In the genomic region with DNA sequence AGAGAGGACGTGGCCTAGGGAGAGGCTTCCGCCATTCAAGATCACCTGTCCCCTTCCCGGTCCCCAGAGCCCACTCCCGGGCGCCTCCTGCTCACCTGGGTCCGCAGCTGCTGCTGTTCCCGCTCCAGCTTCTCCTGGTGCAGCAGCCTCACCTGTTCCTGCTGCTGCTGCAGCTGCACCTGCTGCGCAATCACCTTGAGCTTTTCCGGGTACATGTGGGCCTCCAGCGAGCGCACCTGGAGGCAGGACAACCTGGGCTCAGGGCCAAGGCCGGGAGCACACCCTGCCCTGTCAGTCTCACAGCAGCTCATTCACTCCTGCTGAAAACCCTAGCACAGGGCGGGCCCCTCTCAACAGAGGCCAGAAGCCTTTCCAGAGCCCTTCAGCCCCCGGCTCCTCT, we compare ENCODE assay signal across 16 cellular contexts. TPM values are rescaled to one million over a fixed set of nuclear protein-coding genes. Genes with fewer than 3 reads are reported as not detected.
DNase-seq lines count a peak whose midpoint lies in the region; ATAC-seq and TF ChIP-seq lines count a peak whose summit lies in the region.
"Had no signal": no experiment of that assay in that cellular context is flagged by ENCODE, and none has a peak within 500 bp of the region (broad histone marks: within the 10 kb centered on the region; RNA-seq: fewer than 3 reads in every experiment).

No MANE protein-coding gene starts in this region.

- H3K27ac Mint-ChIP-seq in Calu3 (ENCODE audit: unreplicated experiment): no peak overlapping the region
- no peak overlapping the region for H3K27ac Mint-ChIP-seq in T-helper 2 cell treated with Interferon-gamma antibody and Interleukin-4, amounts not matched to agents 5 μg/mL and 100 μg/mL, for 36 hours
- no peak overlapping the region for H3K27ac Mint-ChIP-seq in activated CD4-positive, alpha-beta T cell treated with anti-CD3 and anti-CD28 coated beads, Interleukin-2, amount 10 ng/mL, durations not matched to agents 24 days and 14 days
- H3K27ac Mint-ChIP-seq: HFFc6 had no signal

- H3K27ac ChIP-seq in lower lobe of right lung (no peak overlapping the region), SK-N-SH (ENCODE audit: low read depth in 2 of 2, low read length in 1 of 2) (no peak overlapping the region)
- H3K27ac ChIP-seq: breast epithelium, spleen, VCaP had no signal

- H3K9me3 ChIP-seq in lower lobe of right lung: no peaks in the 10 kb centered on the region
- no peaks in the 10 kb centered on the region for H3K9me3 ChIP-seq in SK-N-SH
- H3K9me3 ChIP-seq: breast epithelium, spleen had no signal

- H3K36me3 ChIP-seq in lower lobe of right lung (peaks cover 32% of the 10 kb centered on the region), SK-N-SH (replicated peaks in 1 of 2; ENCODE audit: control insufficient read depth in 1 of 2, insufficient read depth in 2 of 2, low read length in 1 of 2) (peaks cover 5 to 9% of the 10 kb centered on the region in 2 experiments)
- H3K36me3 ChIP-seq: breast epithelium had no signal

- no peaks in the 10 kb centered on the region for H4K20me1 ChIP-seq in SK-N-SH (ENCODE audit: insufficient read depth)

- H3K4me3 ChIP-seq in lower lobe of right lung (peak overlapping the region; percentile 1), SK-N-SH (ENCODE audit: low read depth in 2 of 2, low read length in 1 of 2) (no peak overlapping the region)
- H3K4me3 ChIP-seq: breast epithelium, spleen had no signal

- peak; percentile 32 for DNase-seq in Calu3
- DNase-seq in NCI-H146 treated with DMSO at 0.1 percent for 48 hours (lab: John Stamatoyannopoulos, UW; ENCODE audit: unreplicated experiment): peak; percentile 95
- DNase-seq in NCI-H774 (lab: John Stamatoyannopoulos, UW): peak; percentile 94
- DNase-seq in lower lobe of right lung: peak; percentile 88
- DNase-seq in T-helper 2 cell treated with Interferon-gamma antibody and Interleukin-4, amounts not matched to agents 5 μg/mL and 100 μg/mL, for 36 hours (ENCODE audit: low spot score): no peak
- DNase-seq in activated CD4-positive, alpha-beta T cell treated with anti-CD3 and anti-CD28 coated beads, Interleukin-2, amount 10 ng/mL, durations not matched to agents 24 days and 14 days: no peak
- DNase-seq in SK-N-SH: no peak
- DNase-seq: ACHN; activated naive CD4-positive, alpha-beta T cell; effector CD8-positive, alpha-beta T cell; HFFc6; spleen had no signal

- peaks cover 56% of the 10 kb centered on the region for H3K36me3 Mint-ChIP-seq in Calu3 (ENCODE audit: insufficient read depth, unreplicated experiment)
- H3K36me3 Mint-ChIP-seq in T-helper 2 cell treated with Interferon-gamma antibody and Interleukin-4, amounts not matched to agents 5 μg/mL and 100 μg/mL, for 36 hours (ENCODE audit: low read depth): peaks cover 12% of the 10 kb centered on the region
- peaks cover 35% of the 10 kb centered on the region for H3K36me3 Mint-ChIP-seq in activated CD4-positive, alpha-beta T cell treated with anti-CD3 and anti-CD28 coated beads, Interleukin-2, amount 10 ng/mL, durations not matched to agents 24 days and 14 days (ENCODE audit: low read depth)

- no peak overlapping the region for H3K4me3 Mint-ChIP-seq in Calu3 (ENCODE audit: low read depth, unreplicated experiment)
- no peak overlapping the region for H3K4me3 Mint-ChIP-seq in T-helper 2 cell treated with Interferon-gamma antibody and Interleukin-4, amounts not matched to agents 5 μg/mL and 100 μg/mL, for 36 hours
- no peak overlapping the region for H3K4me3 Mint-ChIP-seq in activated CD4-positive, alpha-beta T cell treated with anti-CD3 and anti-CD28 coated beads, Interleukin-2, amount 10 ng/mL, durations not matched to agents 24 days and 14 days
- H3K4me3 Mint-ChIP-seq: HFFc6 had no signal

- H3K4me1 ChIP-seq in lower lobe of right lung: peaks cover 10% of the 10 kb centered on the region
- peaks cover 6 to 20% of the 10 kb centered on the region in 2 experiments; a peak in 1 of 4 replicates for H3K4me1 ChIP-seq in SK-N-SH (ENCODE audit: control insufficient read depth in 1 of 2, insufficient read depth in 2 of 2, low read depth in 1 of 2, low read length in 1 of 2)
- H3K4me1 ChIP-seq: breast epithelium had no signal

- TF ChIP-seq RAD21 in SK-N-SH (IDR thresholded peaks at IDR 0.05; ENCODE audit: low read length): no peak

- H2AFZ ChIP-seq in SK-N-SH (ENCODE audit: low read depth): no peak overlapping the region

- peaks cover 3% of the 10 kb centered on the region for H3F3A ChIP-seq in SK-N-SH (replicated peaks; ENCODE audit: insufficient read depth)

- TF ChIP-seq CTCF in Calu3 (IDR thresholded peaks at IDR 0.05; ENCODE audit: unreplicated experiment) (no peak), lower lobe of right lung (IDR thresholded peaks at IDR 0.05) (no peak), SK-N-SH (IDR thresholded peaks at IDR 0.05) (no peak)

- ATAC-seq in lower lobe of right lung (peak; percentile 79 to 85), GM18861 (IDR thresholded peaks at IDR 0.05; ENCODE audit: unreplicated experiment) (no peak)
- ATAC-seq: SK-N-SH treated with all-trans-retinoic acid at 6 μM for 48 hours had no signal

- peaks cover 10% of the 10 kb centered on the region for H3K79me2 ChIP-seq in SK-N-SH (ENCODE audit: insufficient read depth)

- H3K4me2 ChIP-seq in SK-N-SH: no peak overlapping the region

- no peaks in the 10 kb centered on the region for H3K4me1 Mint-ChIP-seq in Calu3 (ENCODE audit: low read depth, unreplicated experiment)
- peaks cover 4% of the 10 kb centered on the region for H3K4me1 Mint-ChIP-seq in T-helper 2 cell treated with Interferon-gamma antibody and Interleukin-4, amounts not matched to agents 5 μg/mL and 100 μg/mL, for 36 hours (ENCODE audit: low read depth)
- peaks cover 2% of the 10 kb centered on the region for H3K4me1 Mint-ChIP-seq in activated CD4-positive, alpha-beta T cell treated with anti-CD3 and anti-CD28 coated beads, Interleukin-2, amount 10 ng/mL, durations not matched to agents 24 days and 14 days

- no peaks in the 10 kb centered on the region for H3K9me2 ChIP-seq in SK-N-SH

- POLR2A ChIA-PET in SK-N-SH (lab: Yijun Ruan, JAX): no interaction called here

- TF ChIP-seq EP300 in SK-N-SH (IDR thresholded peaks at IDR 0.05; ENCODE audit: borderline replicate concordance in 1 of 2, low read depth in 1 of 2, low read length in 1 of 2): no peak

- no TSS peak for BruUV-seq in Calu3 (replicated peaks; lab: Mats Ljungman, UMichigan)

- H3K27me3 Mint-ChIP-seq in Calu3 (ENCODE audit: unreplicated experiment): no peaks in the 10 kb centered on the region
- no peaks in the 10 kb centered on the region for H3K27me3 Mint-ChIP-seq in T-helper 2 cell treated with Interferon-gamma antibody and Interleukin-4, amounts not matched to agents 5 μg/mL and 100 μg/mL, for 36 hours (ENCODE audit: low read depth)
- no peaks in the 10 kb centered on the region for H3K27me3 Mint-ChIP-seq in activated CD4-positive, alpha-beta T cell treated with anti-CD3 and anti-CD28 coated beads, Interleukin-2, amount 10 ng/mL, durations not matched to agents 24 days and 14 days

- H3K9me3 Mint-ChIP-seq in Calu3 (ENCODE audit: low read depth, unreplicated experiment): no peaks in the 10 kb centered on the region
- H3K9me3 Mint-ChIP-seq in T-helper 2 cell treated with Interferon-gamma antibody and Interleukin-4, amounts not matched to agents 5 μg/mL and 100 μg/mL, for 36 hours: no peaks in the 10 kb centered on the region
- no peaks in the 10 kb centered on the region for H3K9me3 Mint-ChIP-seq in activated CD4-positive, alpha-beta T cell treated with anti-CD3 and anti-CD28 coated beads, Interleukin-2, amount 10 ng/mL, durations not matched to agents 24 days and 14 days
- H3K9me3 Mint-ChIP-seq: HFFc6 had no signal

- WGBS in SK-N-SH (ENCODE audit: low lambda C conversion rate): 93% methylated on average over 9 of the region's 14 CpGs

- no peak overlapping the region for H3K9ac ChIP-seq in SK-N-SH

- H3K27me3 ChIP-seq in lower lobe of right lung (ENCODE audit: low read depth): no peaks in the 10 kb centered on the region
- no peaks in the 10 kb centered on the region for H3K27me3 ChIP-seq in SK-N-SH (ENCODE audit: insufficient read depth)
- H3K27me3 ChIP-seq: breast epithelium, spleen had no signal

- intact Hi-C loops in Calu3 (cut with micrococcal nuclease; ENCODE audit: unreplicated experiment): no loop called here
- intact Hi-C loops in lower lobe of right lung (cut with DNase I): no loop called here
- intact Hi-C loops in activated CD4-positive, alpha-beta T cell treated with anti-CD3 and anti-CD28 coated beads, Interleukin-2, amount 10 ng/mL, durations not matched to agents 24 days and 14 days (cut with micrococcal nuclease): no loop called here

- CTCF ChIA-PET in Calu3 (lab: Charles Lee): interaction anchor here (0.5 to 1.2 kb wide), 2 partner anchors 78 to 302 kb away, joined by 3 to 6 read pairs; no protein-coding TSS in a partner anchor
- CTCF ChIA-PET in SK-N-SH (lab: Yijun Ruan, JAX): interaction anchor here (0.7 to 15.7 kb wide), 7 partner anchors 10 to 277 kb away, joined by 3 to 203 read pairs (median 13); a partner anchor contains a TSS

TF ChIP-seq in SK-N-SH, 30 proteins besides CTCF, POLR2A, EP300 and RAD21 (continues in another document):
- TF ChIP-seq TAF1 (IDR thresholded peaks at IDR 0.05; ENCODE audit: borderline replicate concordance, low read depth, low read length) (no peak), YY1 (IDR thresholded peaks at IDR 0.05; ENCODE audit: low read depth) (no peak)

RNA-seq across cellular contexts. Expression of a gene that starts 12.5 kb away (rescaled TPM):
- total RNA-seq in Calu3 (2022): 31.4 and 31.9 TPM in 2 replicates
- 12.9 TPM for total RNA-seq in lower lobe of right lung
- 46.1 and 53.4 TPM in 2 replicates for total RNA-seq in activated CD4-positive, alpha-beta T cell treated with anti-CD3 and anti-CD28 coated beads, Interleukin-2, amount 10 ng/mL, durations not matched to agents 24 days and 14 days
- polyA plus RNA-seq in SK-N-SH (2012; rRNA removed): 8.8 and 13.1 TPM in 2 replicates
- 5.4 and 7.4 TPM in 2 replicates for polyA plus RNA-seq in SK-N-SH (2012; cell fraction: cytosol; rRNA removed)
- polyA plus RNA-seq in SK-N-SH (2012; cell fraction: nucleus; rRNA removed): 13.6 and 21.0 TPM in 2 replicates

RNA-seq across cellular contexts. Expression of a gene that starts 18.5 kb away (rescaled TPM):
- 0.12 TPM in 1 of 2 replicates, not detected in the other for total RNA-seq in Calu3 (2022)
- 1.4 TPM for total RNA-seq in lower lobe of right lung
- not detected in 2 replicates for total RNA-seq in activated CD4-positive, alpha-beta T cell treated with anti-CD3 and anti-CD28 coated beads, Interleukin-2, amount 10 ng/mL, durations not matched to agents 24 days and 14 days
- not detected in 2 replicates for polyA plus RNA-seq in SK-N-SH (2012; rRNA removed)
- 0.01 and 0.03 TPM in 2 replicates for polyA plus RNA-seq in SK-N-SH (2012; cell fraction: cytosol; rRNA removed)
- not detected in 2 replicates for polyA plus RNA-seq in SK-N-SH (2012; cell fraction: nucleus; rRNA removed)
- total RNA-seq: HFFc6 had no signal

RNA-seq across cellular contexts. Expression of a gene that starts 55.5 kb away (rescaled TPM):
- 22.1 and 24.5 TPM in 2 replicates for total RNA-seq in Calu3 (2022)
- 21.5 TPM for total RNA-seq in lower lobe of right lung
- 1.0 and 1.4 TPM in 2 replicates for total RNA-seq in activated CD4-positive, alpha-beta T cell treated with anti-CD3 and anti-CD28 coated beads, Interleukin-2, amount 10 ng/mL, durations not matched to agents 24 days and 14 days
- 3.3 and 6.5 TPM in 2 replicates for polyA plus RNA-seq in SK-N-SH (2012; rRNA removed)
- 3.5 and 5.8 TPM in 2 replicates for polyA plus RNA-seq in SK-N-SH (2012; cell fraction: cytosol; rRNA removed)
- polyA plus RNA-seq in SK-N-SH (2012; cell fraction: nucleus; rRNA removed): 18.3 and 22.6 TPM in 2 replicates

Comparison
In these comparisons a context has a peak if more than half of its experiments do, and no peak if none do; other contexts are left out.
1. DNase-seq: peak in Calu3 (single experiment), NCI-H146 treated with DMSO at 0.1 percent for 48 hours (single experiment), NCI-H774 (single experiment) and lower lobe of right lung (single experiment); none in T-helper 2 cell treated with Interferon-gamma antibody and Interleukin-4, amounts not matched to agents 5 μg/mL and 100 μg/mL, for 36 hours (single experiment), activated CD4-positive, alpha-beta T cell treated with anti-CD3 and anti-CD28 coated beads, Interleukin-2, amount 10 ng/mL, durations not matched to agents 24 days and 14 days (single experiment) and SK-N-SH (single experiment).